Comparison of ENCODE assay signal across 9 cellular contexts in genomic region chr9:89473762-89474469, GRCh38. TPM values are rescaled to one million over a fixed set of nuclear protein-coding genes. Genes with fewer than 3 reads are reported as not detected.
DNase-seq lines count a peak whose midpoint lies in the region; ATAC-seq and TF ChIP-seq lines count a peak whose summit lies in the region.
"Had no signal": no experiment of that assay in that cellular context is flagged by ENCODE, and none has a peak within 500 bp of the region (broad histone marks: within the 10 kb centered on the region; RNA-seq: fewer than 3 reads in every experiment).

No MANE protein-coding gene starts in this region.

- no peaks in the 10 kb centered on the region for H3K27me3 Mint-ChIP-seq in activated T-cell treated with anti-CD3 and anti-CD28 coated beads, Interleukin-2, amount 50 U/mL, for 24 hours
- H3K27me3 Mint-ChIP-seq in natural killer cell (ENCODE audit: low read depth in 2 of 2), result no peaks in the 10 kb centered on the region

- intact Hi-C loops in natural killer cell (cut with micrococcal nuclease), result no loop called here
- intact Hi-C loops in esophagus squamous epithelium (cut with DNase I), result no loop called here

- DNase-seq in GM04504 (ENCODE audit: low read depth) (peak; percentile 23), natural killer cell (no peak), esophagus squamous epithelium (lab: John Stamatoyannopoulos, UW) (no peak), NCI-H1694 (lab: John Stamatoyannopoulos, UW) (no peak)
- peak; percentile 30 for DNase-seq in activated T-cell treated with anti-CD3 and anti-CD28 coated beads, Interleukin-2, amount 50 U/mL, for 24 hours
- DNase-seq: NCI-H446, right cardiac atrium had no signal

- H3K36me3 Mint-ChIP-seq in activated T-cell treated with anti-CD3 and anti-CD28 coated beads, Interleukin-2, amount 50 U/mL, for 24 hours (ENCODE audit: low read depth), result peaks cover 96% of the 10 kb centered on the region
- no peaks in the 10 kb centered on the region for H3K36me3 Mint-ChIP-seq in natural killer cell

- H3K4me3 Mint-ChIP-seq in activated T-cell treated with anti-CD3 and anti-CD28 coated beads, Interleukin-2, amount 50 U/mL, for 24 hours, result peak overlapping the region; percentile 39
- no peak overlapping the region for H3K4me3 Mint-ChIP-seq in natural killer cell

- no peak overlapping the region for H3K4me3 ChIP-seq in esophagus squamous epithelium

- TF ChIP-seq CTCF in natural killer cell (IDR thresholded peaks at IDR 0.05) (no peak), esophagus squamous epithelium (IDR thresholded peaks at IDR 0.05) (no peak)

- no peaks in the 10 kb centered on the region for H3K9me3 Mint-ChIP-seq in activated T-cell treated with anti-CD3 and anti-CD28 coated beads, Interleukin-2, amount 50 U/mL, for 24 hours
- H3K9me3 Mint-ChIP-seq in natural killer cell, result no peaks in the 10 kb centered on the region

- H3K27ac ChIP-seq in esophagus squamous epithelium, result peak overlapping the region in 2 of 4 donors; percentile 7 to 56

- H3K36me3 ChIP-seq in esophagus squamous epithelium, result peaks cover 0 to 4% (median 0%) of the 10 kb centered on the region in 3 donors

- H3K4me1 Mint-ChIP-seq in activated T-cell treated with anti-CD3 and anti-CD28 coated beads, Interleukin-2, amount 50 U/mL, for 24 hours (ENCODE audit: low read depth), result peaks cover 96% of the 10 kb centered on the region
- peaks cover 87 to 92% of the 10 kb centered on the region in 2 donors for H3K4me1 Mint-ChIP-seq in natural killer cell

- H3K27ac Mint-ChIP-seq in activated T-cell treated with anti-CD3 and anti-CD28 coated beads, Interleukin-2, amount 50 U/mL, for 24 hours, result peak overlapping the region; percentile 96
- H3K27ac Mint-ChIP-seq in natural killer cell, result peak overlapping the region; percentile 70 to 82

- 63 to 76% methylated on average over 6 to 7 of the region's 7 CpGs for WGBS in esophagus squamous epithelium, 2 donors

- no peak for TF ChIP-seq POLR2A in esophagus squamous epithelium (IDR thresholded peaks at IDR 0.05)

- H3K9me3 ChIP-seq in esophagus squamous epithelium, result no peaks in the 10 kb centered on the region

- no peaks in the 10 kb centered on the region for H3K27me3 ChIP-seq in esophagus squamous epithelium

- peaks cover 0 to 53% (median 13%) of the 10 kb centered on the region in 3 donors for H3K4me1 ChIP-seq in esophagus squamous epithelium

- peak; percentile 43 for ATAC-seq in HG03457 (IDR thresholded peaks at IDR 0.05; ENCODE audit: unreplicated experiment)
- ATAC-seq in natural killer cell, result no peak
- no peak for ATAC-seq in HG03565 (IDR thresholded peaks at IDR 0.05; ENCODE audit: unreplicated experiment)
- ATAC-seq: right cardiac atrium had no signal

RNA-seq across cellular contexts. Expression of gene SEMA4D, which starts 24.0 kb away (rescaled TPM):
- total RNA-seq in natural killer cell, result 100 to 1,000 TPM; 354 to 448 (median 420) TPM
- total RNA-seq in esophagus squamous epithelium, result 10 to 100 TPM; 12.8 to 52.0 (median 20.5) TPM

Comparison
In these comparisons a context has a peak if more than half of its experiments do, and no peak if none do; other contexts are left out.
1. DNase-seq: peak in GM04504 (single experiment) and activated T-cell treated with anti-CD3 and anti-CD28 coated beads, Interleukin-2, amount 50 U/mL, for 24 hours (single experiment); none in natural killer cell (single experiment), esophagus squamous epithelium (single experiment) and NCI-H1694 (single experiment).
2. RNA of gene SEMA4D, which starts 24.0 kb away (total RNA-seq): 354 to 448 TPM in natural killer cell; 12.8 to 52.0 TPM in esophagus squamous epithelium; every median in the first group is over 4 times any median in the second.